Comparison of ENCODE assay signal across 1 cellular context in genomic region chr22:49780992-49781782, GRCh38.
TF ChIP-seq lines count a peak whose summit lies in the region.

No MANE protein-coding gene starts in this region.

TF ChIP-seq in H1, 55 proteins besides CTCF, POLR2A, EP300 and RAD21:
- TF ChIP-seq RBBP5 (IDR thresholded peaks at IDR 0.05; ENCODE audit: borderline replicate concordance, low read depth, low read length): no peak
- no peak for TF ChIP-seq ATF3 (IDR thresholded peaks at IDR 0.05; ENCODE audit: insufficient read depth, low read depth, low read length)
- no peak for TF ChIP-seq NANOG (IDR thresholded peaks at IDR 0.05; ENCODE audit: insufficient read depth, low read depth, low read length, poor library complexity, severe bottlenecking)
- TF ChIP-seq CHD1 (IDR thresholded peaks at IDR 0.05; ENCODE audit: low read depth, low read length): no peak
- no peak for TF ChIP-seq ASH2L (IDR thresholded peaks at IDR 0.05; ENCODE audit: low read length)
- TF ChIP-seq MAFK (IDR thresholded peaks at IDR 0.05; ENCODE audit: low read depth, low read length): no peak
- no peak for TF ChIP-seq HDAC2 (IDR thresholded peaks at IDR 0.05; ENCODE audit: borderline replicate concordance in 1 of 2, low read depth in 2 of 2, low read length in 2 of 2)
- no peak for TF ChIP-seq NRF1 (IDR thresholded peaks at IDR 0.05; ENCODE audit: low read depth, low read length)
- no peak for TF ChIP-seq KDM1A (IDR thresholded peaks at IDR 0.05; ENCODE audit: borderline replicate concordance, low read length)
- no peak for TF ChIP-seq EZH2 (IDR thresholded peaks at IDR 0.05; ENCODE audit: low read depth, low read length, severe bottlenecking)
- no peak for TF ChIP-seq RXRA (IDR thresholded peaks at IDR 0.05; ENCODE audit: insufficient read depth, low read depth, low read length)
